Comparison of ENCODE assay signal across 9 cellular contexts in the genomic region with DNA sequence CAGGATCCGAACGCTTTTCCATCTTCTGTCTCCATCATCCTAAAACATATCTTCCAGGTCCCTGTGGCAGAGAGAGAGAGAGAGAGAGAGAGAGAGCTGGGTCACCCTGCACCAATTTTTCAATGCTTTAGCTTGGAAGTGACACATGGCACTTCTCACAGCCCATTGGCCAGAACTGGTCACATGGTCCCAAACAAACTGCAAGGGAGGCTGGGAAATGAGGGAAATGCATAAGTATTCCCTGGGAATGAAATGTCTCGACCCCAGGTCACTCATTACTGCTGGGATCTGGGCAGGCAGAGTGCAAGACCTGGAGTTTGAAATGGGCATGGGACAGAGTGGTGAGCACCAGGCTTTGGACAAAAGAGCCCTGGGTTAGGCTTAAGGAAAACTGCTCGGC.
"Had no signal": no experiment of that assay in that cellular context is flagged by ENCODE, and none has a peak within 500 bp of the region (broad histone marks: within the 10 kb centered on the region; RNA-seq: fewer than 3 reads in every experiment).

No MANE protein-coding gene starts in this region.

- H3K27me3 Mint-ChIP-seq: T-cell had no signal

- H3K27me3 ChIP-seq: brain microvascular endothelial cell, esophagus squamous epithelium, pancreas, thyroid gland had no signal

- H3K4me3 Mint-ChIP-seq: activated T-helper 1 cell treated with anti-CD3 and anti-CD28 coated beads, Interleukin-12 subunit alpha, Interleukin-12 subunit beta, Interleukin-2, Interleukin-4 antibody, amounts not matched to agents 30 ng/mL and 10 ng/mL and 1 ng/mL, durations not matched to agents 14 hours and 24 hours and 36 hours; neural crest cell; T-cell had no signal

- H3K9me3 ChIP-seq: esophagus squamous epithelium, pancreas, thyroid gland had no signal

- H3K9me3 Mint-ChIP-seq: activated T-helper 1 cell treated with anti-CD3 and anti-CD28 coated beads, Interleukin-12 subunit alpha, Interleukin-12 subunit beta, Interleukin-2, Interleukin-4 antibody, amounts not matched to agents 30 ng/mL and 10 ng/mL and 1 ng/mL, durations not matched to agents 14 hours and 24 hours and 36 hours; neural crest cell; T-cell had no signal

- H3K27ac ChIP-seq: brain microvascular endothelial cell, esophagus squamous epithelium, thyroid gland had no signal

- H3K36me3 ChIP-seq: brain microvascular endothelial cell, esophagus squamous epithelium, pancreas, thyroid gland had no signal

- H3K4me1 ChIP-seq: pancreas had no signal

- H3K4me3 ChIP-seq: esophagus squamous epithelium, pancreas, thyroid gland had no signal

- H3K36me3 Mint-ChIP-seq: T-cell had no signal

- DNase-seq: amniotic stem cell, brain microvascular endothelial cell, esophagus squamous epithelium, foreskin fibroblast, pancreas, thyroid gland had no signal
